8 cellular contexts compared by ENCODE assay signal in genomic region chr12:97082029-97082428, GRCh38.
"Had no signal": no experiment of that assay in that cellular context is flagged by ENCODE, and none has a peak within 500 bp of the region (broad histone marks: within the 10 kb centered on the region; RNA-seq: fewer than 3 reads in every experiment).

No MANE protein-coding gene starts in this region.

- H2AFZ ChIP-seq: GM23338 had no signal

- H3K4me2 ChIP-seq: GM23338, KMS-11 had no signal

- H3K9me3 ChIP-seq: HAP-1 had no signal

- ATAC-seq: GM23338, HCT116 had no signal

- H3K36me3 ChIP-seq: HAP-1 had no signal

- H3K9ac ChIP-seq: KMS-11 had no signal

- H3K4me3 ChIP-seq: GM23338, HAP-1 had no signal

- H3K4me3 Mint-ChIP-seq: GM23338, HFFc6 had no signal

- DNase-seq: H7, HFFc6, KBM-7 had no signal

- H3K9me3 Mint-ChIP-seq: GM23338, HFFc6 had no signal

- H3K27ac ChIP-seq: KMS-11 had no signal

- FAIRE-seq: HTR-8/SVneo had no signal

- H3K27ac Mint-ChIP-seq: GM23338, HFFc6 had no signal

- H3K4me1 ChIP-seq: HAP-1 had no signal
